In genomic region chr19:19554074-19555023, GRCh38 we compare ENCODE assay signal across 9 cellular contexts. TPM values are rescaled to one million over a fixed set of nuclear protein-coding genes. Genes with fewer than 3 reads are reported as not detected.
DNase-seq lines count a peak whose midpoint lies in the region; ATAC-seq, FAIRE-seq and TF ChIP-seq lines count a peak whose summit lies in the region.
"Had no signal": no experiment of that assay in that cellular context is flagged by ENCODE, and none has a peak within 500 bp of the region (broad histone marks: within the 10 kb centered on the region; RNA-seq: fewer than 3 reads in every experiment).

No MANE protein-coding gene starts in this region.

- no peaks in the 10 kb centered on the region for H3K27me3 ChIP-seq in foreskin keratinocyte

- H3K4me1 Mint-ChIP-seq in activated T-cell treated with anti-CD3 and anti-CD28 coated beads, Interleukin-2, amount 50 U/mL, for 4 hours (ENCODE audit: low read depth): peaks cover 6% of the 10 kb centered on the region

- no peaks in the 10 kb centered on the region for H3K27me3 Mint-ChIP-seq in activated T-cell treated with anti-CD3 and anti-CD28 coated beads, Interleukin-2, amount 50 U/mL, for 4 hours (ENCODE audit: low read depth)

- H3K4me3 ChIP-seq in retinal pigment epithelial cell (ENCODE audit: low read length): no peak overlapping the region

- H3K4me1 ChIP-seq in foreskin keratinocyte: no peaks in the 10 kb centered on the region

- H3K27ac ChIP-seq in foreskin keratinocyte: no peak overlapping the region

- DNase-seq in GM12892 (ENCODE audit: insufficient read length): peak; percentile 75
- peak; percentile 27 for DNase-seq in NOMO-1 treated with DMSO at 0.1 percent for 48 hours (lab: John Stamatoyannopoulos, UW; ENCODE audit: unreplicated experiment)
- DNase-seq in activated T-cell treated with anti-CD3 and anti-CD28 coated beads, Interleukin-2, amount 50 U/mL, for 4 hours: peak; percentile 59
- no peak for DNase-seq in foreskin keratinocyte
- no peak for DNase-seq in retinal pigment epithelial cell (ENCODE audit: low read depth)
- no peak for DNase-seq in NCI-H2171 (lab: John Stamatoyannopoulos, UW)
- DNase-seq in GDM1 (lab: John Stamatoyannopoulos, UW): no peak

- H3K36me3 Mint-ChIP-seq in activated T-cell treated with anti-CD3 and anti-CD28 coated beads, Interleukin-2, amount 50 U/mL, for 4 hours (ENCODE audit: insufficient read depth): peaks cover 2% of the 10 kb centered on the region

- ATAC-seq in activated T-cell treated with anti-CD3 and anti-CD28 coated beads, Interleukin-2, amount 50 U/mL, for 4 hours: peak; percentile 76
- ATAC-seq in foreskin keratinocyte (peak; percentile 44), GM19467 (IDR thresholded peaks at IDR 0.05; ENCODE audit: unreplicated experiment) (no peak)

- no peak overlapping the region for H3K4me3 Mint-ChIP-seq in activated T-cell treated with anti-CD3 and anti-CD28 coated beads, Interleukin-2, amount 50 U/mL, for 4 hours
- H3K4me3 Mint-ChIP-seq: T-helper 1 cell treated with Interleukin-12 subunit alpha and Interleukin-12 subunit beta and Interleukin-4 antibody, amounts not matched to agents 30 μg/mL and 1 μg/mL, for 36 hours had no signal

- FAIRE-seq in GM12892 (lab: Jason Lieb, UNC): peak; percentile 64

- no peaks in the 10 kb centered on the region for H3K9me3 Mint-ChIP-seq in activated T-cell treated with anti-CD3 and anti-CD28 coated beads, Interleukin-2, amount 50 U/mL, for 4 hours
- H3K9me3 Mint-ChIP-seq: T-helper 1 cell treated with Interleukin-12 subunit alpha and Interleukin-12 subunit beta and Interleukin-4 antibody, amounts not matched to agents 30 μg/mL and 1 μg/mL, for 36 hours had no signal

- no peak for TF ChIP-seq POLR2A in GM12892 (IDR thresholded peaks at IDR 0.05; ENCODE audit: low read depth, low read length)

- TF ChIP-seq CTCF in foreskin keratinocyte (conservative IDR thresholded peaks at IDR 0.05) (peak; percentile 73), retinal pigment epithelial cell (conservative IDR thresholded peaks at IDR 0.05; ENCODE audit: low read depth, low read length) (peak; percentile 78)

RNA-seq across cellular contexts. Expression of gene CILP2, which starts 16.3 kb away (rescaled TPM):
- polyA plus RNA-seq in GM12892 (2012; ENCODE audit: missing spikeins): 0.08 TPM
- total RNA-seq in activated T-cell treated with anti-CD3 and anti-CD28 coated beads, Interleukin-2, amount 50 U/mL, for 4 hours: under 1 TPM; 0.13 to 0.19 (median 0.18) TPM
- total RNA-seq in foreskin keratinocyte: 0.21 and 0.24 TPM in 2 replicates
- polyA plus RNA-seq in foreskin keratinocyte: 0.08 and 0.12 TPM in 2 replicates

RNA-seq across cellular contexts. Expression of gene YJEFN3, which starts 25.6 kb away (rescaled TPM):
- 5.1 TPM for polyA plus RNA-seq in GM12892 (2012; ENCODE audit: missing spikeins)
- 10 to 100 TPM; 10.6 to 13.7 (median 13.4) TPM for total RNA-seq in activated T-cell treated with anti-CD3 and anti-CD28 coated beads, Interleukin-2, amount 50 U/mL, for 4 hours
- 0.35 and 0.51 TPM in 2 replicates for total RNA-seq in foreskin keratinocyte
- polyA plus RNA-seq in foreskin keratinocyte: 0.65 and 0.66 TPM in 2 replicates

RNA-seq across cellular contexts. Expression of gene NDUFA13, which starts 38.3 kb away (rescaled TPM):
- polyA plus RNA-seq in GM12892 (2012; ENCODE audit: missing spikeins): 311 TPM
- total RNA-seq in activated T-cell treated with anti-CD3 and anti-CD28 coated beads, Interleukin-2, amount 50 U/mL, for 4 hours: 100 to 1,000 TPM; 431 to 445 (median 436) TPM
- 260 and 261 TPM in 2 replicates for total RNA-seq in foreskin keratinocyte
- 259 and 301 TPM in 2 replicates for polyA plus RNA-seq in foreskin keratinocyte

RNA-seq across cellular contexts. Expression of gene TSSK6, which starts 39.0 kb away (rescaled TPM):
- 0.45 TPM for polyA plus RNA-seq in GM12892 (2012; ENCODE audit: missing spikeins)
- total RNA-seq in activated T-cell treated with anti-CD3 and anti-CD28 coated beads, Interleukin-2, amount 50 U/mL, for 4 hours: 1 to 10 TPM; 3.6 to 3.8 (median 3.8) TPM
- 0.44 and 0.53 TPM in 2 replicates for total RNA-seq in foreskin keratinocyte
- polyA plus RNA-seq in foreskin keratinocyte: 0.34 and 0.38 TPM in 2 replicates

Comparison
In these comparisons a context has a peak if more than half of its experiments do, and no peak if none do; other contexts are left out.
1. DNase-seq: peak in GM12892 (single experiment), NOMO-1 treated with DMSO at 0.1 percent for 48 hours (single experiment) and activated T-cell treated with anti-CD3 and anti-CD28 coated beads, Interleukin-2, amount 50 U/mL, for 4 hours (single experiment); none in foreskin keratinocyte (0 of 2), retinal pigment epithelial cell (single experiment), NCI-H2171 (single experiment) and GDM1 (single experiment).